1 cellular context compared by ENCODE assay signal in the genomic region with DNA sequence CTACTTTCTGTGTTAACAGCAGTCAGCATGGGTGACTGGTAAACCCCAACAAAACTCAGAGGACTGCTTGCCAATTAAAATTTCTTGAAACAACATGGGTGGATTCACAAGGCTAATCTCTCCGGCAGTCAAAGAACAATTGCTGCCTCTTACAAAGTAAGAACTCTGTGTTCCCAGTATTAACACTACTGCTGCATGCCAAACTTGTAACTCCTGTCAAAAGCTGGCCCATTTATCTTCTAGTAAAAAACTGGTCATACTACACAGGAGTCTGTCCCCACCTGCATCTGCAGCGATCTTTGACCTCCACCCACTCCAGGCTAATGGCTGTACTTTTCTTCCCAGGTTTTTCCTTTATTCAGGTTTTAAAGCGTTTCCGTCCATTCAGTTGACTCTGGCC.
TF ChIP-seq lines count a peak whose summit lies in the region.

No MANE protein-coding gene starts in this region.

TF ChIP-seq in HepG2, 621 proteins besides CTCF, POLR2A, EP300 and RAD21:
- TF ChIP-seq ARID5B (CRISPR knock-in tag; IDR thresholded peaks at IDR 0.05) (no peak), ATF1 (CRISPR knock-in tag; IDR thresholded peaks at IDR 0.05) (0 out of 2 replicates have a peak, but pooled peaks have one; percentile 19), CCDC6 (CRISPR knock-in tag; IDR thresholded peaks at IDR 0.05) (no peak)
